ENCODE assay signal across 1 cellular context in the genomic region with DNA sequence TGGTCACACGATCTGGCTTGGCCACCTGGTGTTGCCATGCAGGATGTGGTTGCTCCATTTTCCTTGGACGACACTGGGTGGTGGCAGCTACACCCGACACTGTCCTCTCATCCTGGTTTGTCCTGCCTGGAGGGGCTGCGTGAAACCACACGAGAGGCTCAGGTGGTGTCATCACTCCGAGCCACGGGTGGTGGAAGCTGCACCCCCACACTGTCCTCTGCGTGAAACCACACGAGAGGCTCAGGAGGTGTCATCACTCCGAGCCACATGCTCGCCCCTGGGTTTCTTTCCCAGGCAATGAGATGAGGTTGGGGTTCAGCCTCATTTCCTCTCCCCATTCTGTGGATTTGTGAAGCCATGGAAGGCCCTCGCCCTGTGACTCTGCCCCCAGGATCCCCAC.
TF ChIP-seq lines count a peak whose summit lies in the region.

No MANE protein-coding gene starts in this region.

TF ChIP-seq in H1, 55 proteins besides CTCF, POLR2A, EP300 and RAD21:
- TF ChIP-seq CREB1 (IDR thresholded peaks at IDR 0.05): peak; percentile 40; the same call in 1 of the 2 replicates
- TF ChIP-seq CBX8 (IDR thresholded peaks at IDR 0.05; ENCODE audit: borderline replicate concordance, low read depth, low read length): no peak
